ENCODE assay signal across 8 cellular contexts in the genomic region with DNA sequence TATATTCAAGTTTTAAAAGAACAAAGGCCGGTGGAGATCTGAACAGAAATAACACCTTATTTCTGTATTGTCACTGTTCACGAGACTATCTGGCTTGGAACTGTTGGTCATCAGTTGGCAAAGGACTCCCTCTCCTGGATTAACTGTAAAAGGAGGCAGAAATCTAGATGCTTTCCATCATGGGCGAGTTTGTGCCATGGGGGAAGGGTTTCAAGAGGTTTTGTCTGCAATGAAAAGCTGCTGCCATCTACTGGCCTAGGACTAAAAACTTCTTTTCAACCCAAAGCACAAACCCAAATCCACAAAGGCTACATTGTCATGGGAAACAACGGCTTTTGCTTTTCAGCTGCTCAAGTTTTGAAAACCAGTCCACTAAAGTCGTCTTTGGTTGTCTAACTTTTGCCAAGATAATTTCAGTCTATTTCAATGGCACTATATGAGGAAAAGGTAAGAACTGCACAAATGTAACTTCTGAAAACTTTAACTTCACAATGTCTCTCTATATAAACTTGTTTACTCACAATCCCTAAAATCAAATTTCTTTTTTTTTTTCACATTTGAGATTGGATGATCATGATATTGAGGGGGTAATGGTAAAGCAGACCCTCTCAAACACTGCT.
DNase-seq lines count a peak whose midpoint lies in the region; ATAC-seq, FAIRE-seq and TF ChIP-seq lines count a peak whose summit lies in the region.

No MANE protein-coding gene starts in this region.

- H3K27me3 Mint-ChIP-seq in glutamatergic neuron (ENCODE audit: unreplicated experiment), result no peaks in the 10 kb centered on the region

- peak; percentile 66 for DNase-seq in AG08396 (ENCODE audit: low spot score)
- DNase-seq in GM19239 (ENCODE audit: insufficient read length, low spot score), result no peak
- DNase-seq in NCI-H1048 (lab: John Stamatoyannopoulos, UW), result peak; percentile 83
- DNase-seq in SIG-M5 (lab: John Stamatoyannopoulos, UW), result peak; percentile 14
- DNase-seq in activated naive CD8-positive, alpha-beta T cell treated with anti-CD3 and anti-CD28 coated beads, Interleukin-2, amount 50 U/mL, for 16 hours (ENCODE audit: low read depth, low spot score), result peak; percentile 6
- DNase-seq in glutamatergic neuron, result peak; percentile 53
- DNase-seq in posterior cingulate gyrus, result peak in 7 of 10 donors; percentile 43 to 92 (median 67)

- H3K36me3 Mint-ChIP-seq in glutamatergic neuron (ENCODE audit: unreplicated experiment), result no peaks in the 10 kb centered on the region

- intact Hi-C loops in posterior cingulate gyrus (cut with DNase I), result loop anchor here (1.0 to 10.0 kb wide), 6 partner anchors 173 to 775 kb away; a partner anchor contains a TSS

- peak overlapping the region; percentile 62 for H3K27ac Mint-ChIP-seq in glutamatergic neuron (ENCODE audit: unreplicated experiment)

- peak; percentile 76 for TF ChIP-seq CTCF in glutamatergic neuron (IDR thresholded peaks at IDR 0.05; ENCODE audit: partially characterized antibody, unreplicated experiment)

- peak overlapping the region; percentile 40 for H3K4me3 Mint-ChIP-seq in glutamatergic neuron (ENCODE audit: unreplicated experiment)

- no peaks in the 10 kb centered on the region for H3K9me3 Mint-ChIP-seq in glutamatergic neuron (ENCODE audit: unreplicated experiment)

- H3K4me1 Mint-ChIP-seq in glutamatergic neuron (ENCODE audit: low read depth, unreplicated experiment), result peaks cover 24% of the 10 kb centered on the region

- peak; percentile 98 for FAIRE-seq in GM19239 (lab: Jason Lieb, UNC)

- no peak for ATAC-seq in HG02973 (IDR thresholded peaks at IDR 0.05; ENCODE audit: unreplicated experiment)
